8 cellular contexts compared by ENCODE assay signal in the genomic region with DNA sequence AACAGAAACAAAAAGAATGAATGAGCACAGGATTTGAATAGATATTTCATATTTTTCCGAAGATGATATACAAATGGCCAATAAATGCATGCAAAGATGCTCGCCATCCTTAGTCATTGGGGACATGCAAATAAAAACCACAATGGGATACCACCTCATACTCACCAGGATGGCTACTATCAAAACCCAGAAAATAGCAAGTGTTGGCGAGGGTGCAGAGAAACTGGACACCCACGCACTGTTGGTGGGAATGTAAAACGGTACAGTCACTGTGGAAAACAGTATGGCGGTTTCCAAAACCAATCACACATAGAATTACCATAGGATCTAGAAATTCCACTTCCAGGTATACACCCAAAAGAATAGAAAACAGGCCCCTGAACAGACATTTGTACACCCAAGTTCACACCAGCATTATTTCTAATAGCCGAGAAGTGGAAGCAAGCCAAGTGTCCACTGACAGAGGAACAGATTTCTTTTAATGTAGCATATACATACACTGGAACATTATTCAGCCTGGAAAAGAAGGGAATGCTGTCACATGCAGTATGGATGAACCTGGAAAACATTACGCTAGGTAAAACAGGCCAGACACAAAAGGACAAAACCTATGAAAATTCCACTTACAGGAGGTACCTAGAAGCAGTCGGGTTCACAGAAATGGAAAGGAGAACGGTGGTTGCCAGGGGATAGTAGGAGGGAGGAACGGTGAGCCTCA. TPM values are rescaled to one million over a fixed set of nuclear protein-coding genes. Genes with fewer than 3 reads are reported as not detected.
DNase-seq lines count a peak whose midpoint lies in the region; ATAC-seq and TF ChIP-seq lines count a peak whose summit lies in the region.

No MANE protein-coding gene starts in this region.

- H3K36me3 Mint-ChIP-seq in activated naive CD8-positive, alpha-beta T cell treated with anti-CD3 and anti-CD28 coated beads, Interleukin-2, amount 50 U/mL, for 24 hours (ENCODE audit: low read depth): peaks cover 61% of the 10 kb centered on the region
- H3K36me3 Mint-ChIP-seq in type B pancreatic cell: peaks cover 29% of the 10 kb centered on the region

- TF ChIP-seq CTCF in lower leg skin (IDR thresholded peaks at IDR 0.05): no peak
- no peak for TF ChIP-seq CTCF in type B pancreatic cell (conservative IDR thresholded peaks at IDR 0.05)

- peak overlapping the region; percentile 100 for H3K27ac Mint-ChIP-seq in activated naive CD8-positive, alpha-beta T cell treated with anti-CD3 and anti-CD28 coated beads, Interleukin-2, amount 50 U/mL, for 24 hours
- H3K27ac Mint-ChIP-seq in type B pancreatic cell: peak overlapping the region; percentile 59

- peak overlapping the region; percentile 100 for H3K4me3 Mint-ChIP-seq in activated naive CD8-positive, alpha-beta T cell treated with anti-CD3 and anti-CD28 coated beads, Interleukin-2, amount 50 U/mL, for 24 hours
- H3K4me3 Mint-ChIP-seq in type B pancreatic cell: peak overlapping the region; percentile 100

- WGBS in lower leg skin, 2 donors: 62 to 67% methylated on average over 11 of the region's 11 CpGs

- peak overlapping the region; percentile 17 for H3K4me3 ChIP-seq in lower leg skin (ENCODE audit: low read depth, poor library complexity, severe bottlenecking)

- ATAC-seq in activated naive CD8-positive, alpha-beta T cell treated with anti-CD3 and anti-CD28 coated beads, Interleukin-2, amount 50 U/mL, for 24 hours: no peak

- no peaks in the 10 kb centered on the region for H3K27me3 Mint-ChIP-seq in activated naive CD8-positive, alpha-beta T cell treated with anti-CD3 and anti-CD28 coated beads, Interleukin-2, amount 50 U/mL, for 24 hours
- no peaks in the 10 kb centered on the region for H3K27me3 Mint-ChIP-seq in type B pancreatic cell

- H3K9me3 Mint-ChIP-seq in activated naive CD8-positive, alpha-beta T cell treated with anti-CD3 and anti-CD28 coated beads, Interleukin-2, amount 50 U/mL, for 24 hours: no peaks in the 10 kb centered on the region
- no peaks in the 10 kb centered on the region for H3K9me3 Mint-ChIP-seq in type B pancreatic cell

- intact Hi-C loops in lower leg skin (cut with DNase I; ENCODE audit: low total_unique reads): no loop called here

- DNase-seq in activated naive CD4-positive, alpha-beta T cell treated with Interleukin-2 at 50 U/mL for 16 hours: peak; percentile 53
- no peak for DNase-seq in activated naive CD4-positive, alpha-beta T cell (lab: John Stamatoyannopoulos, UW)
- DNase-seq in activated naive CD8-positive, alpha-beta T cell treated with anti-CD3 and anti-CD28 coated beads, Interleukin-2, amount 50 U/mL, for 24 hours: peak; percentile 32
- DNase-seq in lower leg skin (ENCODE audit: low spot score in 2 of 2) (peak in 1 of 2 donors; percentile 15), type B pancreatic cell (ENCODE audit: extremely low spot score, unreplicated experiment) (no peak), DMS153 treated with DMSO at 0.1 percent for 48 hours (lab: John Stamatoyannopoulos, UW; ENCODE audit: unreplicated experiment) (no peak)
- DNase-seq in activated CD8-positive, alpha-beta memory T cell treated with anti-CD3 and anti-CD28 coated beads, Interleukin-2, amount 50 U/mL, for 4 hours: no peak
- DNase-seq in NK-92 treated with Interleukin-12 subunit alpha and Interleukin-12 subunit beta, amount 100 ng/mL, for 24 hours (lab: John Stamatoyannopoulos, UW): no peak

- TF ChIP-seq POLR2A in lower leg skin (IDR thresholded peaks at IDR 0.05): no peak

- H3K4me1 Mint-ChIP-seq in activated naive CD8-positive, alpha-beta T cell treated with anti-CD3 and anti-CD28 coated beads, Interleukin-2, amount 50 U/mL, for 24 hours: peaks cover 53% of the 10 kb centered on the region
- H3K4me1 Mint-ChIP-seq in type B pancreatic cell (ENCODE audit: unreplicated experiment): peaks cover 22% of the 10 kb centered on the region

RNA-seq across cellular contexts. Expression of gene RNF168, which starts 3.6 kb away (rescaled TPM):
- total RNA-seq in lower leg skin (10 to 100 TPM; 23.9 to 35.4 (median 27.0) TPM), type B pancreatic cell (ENCODE audit: low replicate concordance) (21.2 and 23.5 TPM in 2 replicates)

RNA-seq across cellular contexts. Expression of gene SMCO1, which starts 15.2 kb away (rescaled TPM):
- under 1 TPM in 1 of 4 donors, not detected in 3; 0.25 TPM for total RNA-seq in lower leg skin
- total RNA-seq in type B pancreatic cell (ENCODE audit: low replicate concordance): not detected in 2 replicates

Comparison
In these comparisons a context has a peak if more than half of its experiments do, and no peak if none do; other contexts are left out.
1. DNase-seq: peak in activated naive CD4-positive, alpha-beta T cell treated with Interleukin-2 at 50 U/mL for 16 hours (single experiment) and activated naive CD8-positive, alpha-beta T cell treated with anti-CD3 and anti-CD28 coated beads, Interleukin-2, amount 50 U/mL, for 24 hours (single experiment); none in activated naive CD4-positive, alpha-beta T cell (0 of 4), type B pancreatic cell (single experiment), DMS153 treated with DMSO at 0.1 percent for 48 hours (single experiment), activated CD8-positive, alpha-beta memory T cell treated with anti-CD3 and anti-CD28 coated beads, Interleukin-2, amount 50 U/mL, for 4 hours (single experiment) and NK-92 treated with Interleukin-12 subunit alpha and Interleukin-12 subunit beta, amount 100 ng/mL, for 24 hours (single experiment).